ENCODE assay signal across 9 cellular contexts in the genomic region with DNA sequence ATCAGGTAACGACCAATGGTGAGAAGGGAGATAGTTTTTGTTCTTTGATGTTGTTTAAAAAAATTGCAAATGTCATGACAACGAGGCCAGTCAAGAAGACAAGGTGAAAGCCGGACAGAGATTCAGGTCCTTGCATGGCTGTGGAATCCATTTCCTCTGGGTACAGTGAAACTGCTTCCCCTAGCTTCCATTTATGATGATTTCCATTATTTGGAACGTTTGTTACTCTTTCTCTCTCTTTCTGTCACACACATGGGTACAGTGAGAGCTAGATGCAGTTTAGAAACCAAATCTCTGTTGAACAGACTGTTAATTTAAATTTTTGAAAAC. TPM values are rescaled to one million over a fixed set of nuclear protein-coding genes. Genes with fewer than 3 reads are reported as not detected.
DNase-seq lines count a peak whose midpoint lies in the region; ATAC-seq and TF ChIP-seq lines count a peak whose summit lies in the region.
"Had no signal": no experiment of that assay in that cellular context is flagged by ENCODE, and none has a peak within 500 bp of the region (broad histone marks: within the 10 kb centered on the region; RNA-seq: fewer than 3 reads in every experiment).

No MANE protein-coding gene starts in this region.

- H3K27ac ChIP-seq in left ventricle myocardium inferior (replicated peaks), result peak overlapping the region; percentile 85
- H3K27ac ChIP-seq in cingulate gyrus (ENCODE audit: low read depth, low read length), result peak overlapping the region; percentile 61
- H3K27ac ChIP-seq in OCI-LY7 (ENCODE audit: low read depth, low read length, poor library complexity, severe bottlenecking), result no peak overlapping the region

- BruUV-seq in OCI-LY7 (replicated peaks; lab: Mats Ljungman, UMichigan), result no TSS peak

- no peaks in the 10 kb centered on the region for H4K20me1 ChIP-seq in OCI-LY7 (ENCODE audit: insufficient read depth, low read length)

- peak overlapping the region; percentile 73 for H3K9ac ChIP-seq in mucosa of stomach (ENCODE audit: low read length)

- no peak for ATAC-seq in Right ventricle myocardium inferior
- ATAC-seq: activated naive CD4-positive, alpha-beta T cell treated with anti-CD3 and anti-CD28 coated beads, Interleukin-2, amount 50 U/mL, for 72 hours had no signal

- DNase-seq in left ventricle myocardium inferior (no peak), Right ventricle myocardium inferior (ENCODE audit: missing footprints) (no peak), OCI-LY7 (ENCODE audit: low spot score) (no peak), iPS-NIHi7 (ENCODE audit: extremely low spot score) (no peak), COLO829 (ENCODE audit: low spot score) (no peak)
- DNase-seq in activated CD4-positive, alpha-beta T cell treated with anti-CD3 and anti-CD28 coated beads for 1 hour, result no peak

- no peak overlapping the region for H3K4me2 ChIP-seq in OCI-LY7 (ENCODE audit: low read length)

- H3K36me3 ChIP-seq in left ventricle myocardium inferior, result no peaks in the 10 kb centered on the region
- H3K36me3 ChIP-seq in mucosa of stomach (ENCODE audit: control insufficient read depth, insufficient read depth, low read length), result no peaks in the 10 kb centered on the region
- H3K36me3 ChIP-seq in OCI-LY7 (ENCODE audit: insufficient read depth, low read length), result no peaks in the 10 kb centered on the region

- TF ChIP-seq CTCF in left ventricle myocardium inferior (IDR thresholded peaks at IDR 0.05; ENCODE audit: borderline replicate concordance) (no peak), OCI-LY7 (conservative IDR thresholded peaks at IDR 0.05; ENCODE audit: low read length) (no peak)

- CTCF ChIA-PET in OCI-LY7 (lab: Charles Lee; ENCODE audit: unreplicated experiment), result no interaction called here

- no peaks in the 10 kb centered on the region for H3K79me2 ChIP-seq in OCI-LY7 (ENCODE audit: insufficient read depth, low read depth, low read length)

- H3K9me3 ChIP-seq in left ventricle myocardium inferior (replicated peaks), result no peaks in the 10 kb centered on the region
- no peaks in the 10 kb centered on the region for H3K9me3 ChIP-seq in mucosa of stomach (ENCODE audit: control insufficient read depth, low read length)
- no peaks in the 10 kb centered on the region for H3K9me3 ChIP-seq in OCI-LY7 (ENCODE audit: low read length)

- H3K27me3 ChIP-seq in left ventricle myocardium inferior (ENCODE audit: low read depth) (no peaks in the 10 kb centered on the region), mucosa of stomach (ENCODE audit: control insufficient read depth, insufficient read depth, low read length) (no peaks in the 10 kb centered on the region)

- H3K9me2 ChIP-seq in OCI-LY7 (ENCODE audit: insufficient read depth, low read length), result no peaks in the 10 kb centered on the region

- peaks cover 29% of the 10 kb centered on the region for H3K4me1 ChIP-seq in left ventricle myocardium inferior
- H3K4me1 ChIP-seq in mucosa of stomach (ENCODE audit: control insufficient read depth, insufficient read depth, low read length), result peaks cover 30% of the 10 kb centered on the region
- no peaks in the 10 kb centered on the region for H3K4me1 ChIP-seq in OCI-LY7 (ENCODE audit: insufficient read depth, low read length, poor library complexity, severe bottlenecking)

- intact Hi-C loops in left ventricle myocardium inferior (cut with micrococcal nuclease), result no loop called here
- intact Hi-C loops in Right ventricle myocardium inferior (cut with DNase I), result no loop called here
- intact Hi-C loops in OCI-LY7 (cut with micrococcal nuclease; ENCODE audit: unreplicated experiment), result no loop called here

- H2AFZ ChIP-seq in OCI-LY7 (ENCODE audit: low read length), result no peak overlapping the region

- H3K4me3 ChIP-seq in left ventricle myocardium inferior (peak overlapping the region; percentile 60), mucosa of stomach (ENCODE audit: low read length) (no peak overlapping the region), OCI-LY7 (ENCODE audit: low read depth, low read length, poor library complexity, severe bottlenecking) (no peak overlapping the region)

- POLR2A ChIA-PET in OCI-LY7 (lab: Charles Lee), result interaction anchor here (0.9 to 1.2 kb wide), 2 partner anchors 8 to 59 kb away, joined by 3 to 5 read pairs; no protein-coding TSS in a partner anchor

RNA-seq across cellular contexts. Expression of a gene that starts 23.6 kb away (rescaled TPM):
- total RNA-seq in left ventricle myocardium inferior (not detected), Right ventricle myocardium inferior (0.49 TPM), OCI-LY7 (2022) (not detected in 2 replicates)
- total RNA-seq in OCI-LY7 (2014; rRNA removed; shearing (Covaris generic)), result not detected in 2 replicates

RNA-seq across cellular contexts. Expression of a gene that starts 57.4 kb away (rescaled TPM):
- total RNA-seq in left ventricle myocardium inferior (14.8 TPM), Right ventricle myocardium inferior (13.2 TPM), OCI-LY7 (2022) (94.8 and 97.8 TPM in 2 replicates)
- 96.8 and 107 TPM in 2 replicates for total RNA-seq in OCI-LY7 (2014; rRNA removed; shearing (Covaris generic))
